In genomic region chr15:31163769-31164572, GRCh38 we compare ENCODE assay signal across 1 cellular context.
TF ChIP-seq lines count a peak whose summit lies in the region.

No MANE protein-coding gene starts in this region.

TF ChIP-seq in H1, 55 proteins besides CTCF, POLR2A, EP300 and RAD21:
- peak; percentile 65 for TF ChIP-seq JUND (IDR thresholded peaks at IDR 0.05; ENCODE audit: low read length)
- TF ChIP-seq EGR1 (IDR thresholded peaks at IDR 0.05; ENCODE audit: borderline replicate concordance, low read depth, low read length), result no peak
